Comparison of ENCODE assay signal across 9 cellular contexts in the genomic region with DNA sequence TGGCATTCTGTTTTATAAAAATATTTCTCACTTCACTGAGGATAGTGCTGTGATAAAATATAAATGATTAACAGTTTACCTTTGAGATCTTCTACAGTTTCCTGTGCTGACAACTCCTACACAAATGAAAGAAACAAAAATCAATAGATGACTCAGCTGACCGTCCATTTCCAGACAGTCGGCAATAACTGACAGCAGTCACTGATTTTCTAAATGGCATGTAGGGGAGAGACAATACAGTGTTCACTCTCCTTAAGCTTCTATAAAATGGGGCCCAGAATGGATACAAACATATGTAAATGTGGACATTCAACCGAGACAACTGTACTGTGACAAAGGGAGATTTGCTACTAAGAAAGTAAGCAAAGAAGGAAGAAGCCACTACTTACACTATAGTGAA.
A peak's percentile ranks its signal among the peaks of the same experiment; 100 is the strongest.
DNase-seq lines count a peak whose midpoint lies in the region; ATAC-seq lines count a peak whose summit lies in the region.
"Had no signal": no experiment of that assay in that cellular context is flagged by ENCODE, and none has a peak within 500 bp of the region (broad histone marks: within the 10 kb centered on the region; RNA-seq: fewer than 3 reads in every experiment).

No MANE protein-coding gene starts in this region.

- DNase-seq in kidney glomerular epithelial cell (lab: John Stamatoyannopoulos, UW), result peak; percentile 86
- DNase-seq in inferior parietal cortex (ENCODE audit: extremely low spot score), result no peak
- DNase-seq in SKM-1 (lab: John Stamatoyannopoulos, UW; ENCODE audit: unreplicated experiment), result no peak
- no peak for DNase-seq in NCI-H446 treated with DMSO at 0.1 percent for 48 hours (lab: John Stamatoyannopoulos, UW)
- DNase-seq in DMS 273 treated with DMSO at 0.1 percent for 48 hours (lab: John Stamatoyannopoulos, UW), result no peak
- DNase-seq: amniotic stem cell had no signal

- ATAC-seq in GM18520 (IDR thresholded peaks at IDR 0.05; ENCODE audit: unreplicated experiment) (peak; percentile 85), GM21528 (IDR thresholded peaks at IDR 0.05; ENCODE audit: low FRiP score, unreplicated experiment) (peak; percentile 94), HG03280 (IDR thresholded peaks at IDR 0.05; ENCODE audit: unreplicated experiment) (peak; percentile 80)
